Comparison of ENCODE assay signal across 12 cellular contexts in the genomic region with DNA sequence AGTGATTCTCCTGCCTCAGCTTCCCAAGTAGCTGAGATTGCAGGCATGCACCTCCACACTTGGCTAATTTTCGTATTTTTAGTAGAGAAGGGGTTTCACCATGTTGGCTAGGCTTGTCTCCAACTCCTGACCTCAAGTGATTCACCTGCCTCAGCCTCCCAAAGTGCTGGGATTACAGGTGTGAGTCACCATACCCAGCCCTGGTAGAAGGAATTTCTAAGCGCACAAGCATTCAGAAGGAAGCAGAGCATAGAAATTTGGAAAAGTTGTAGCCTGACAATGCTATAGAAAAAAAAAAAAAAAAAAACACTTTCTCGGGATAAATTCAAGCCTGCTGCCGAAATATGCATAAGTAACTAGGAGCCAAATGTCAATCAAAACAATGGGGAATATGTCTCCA.
"Had no signal": no experiment of that assay in that cellular context is flagged by ENCODE, and none has a peak within 500 bp of the region (broad histone marks: within the 10 kb centered on the region; RNA-seq: fewer than 3 reads in every experiment).

No MANE protein-coding gene starts in this region.

- DNase-seq: erythroblast; heart right ventricle; hypothalamus; kidney glomerular epithelial cell; natural killer cell; right cardiac atrium; stimulated activated CD4-positive, alpha-beta T cell treated with anti-CD3 and anti-CD28 coated beads, Interleukin-2, amount 100 ng/mL, for 48 hours; stimulated activated naive CD4-positive, alpha-beta T cell treated with Interleukin-2 at 50 U/mL for 16 hours; tibial artery; upper lobe of left lung had no signal

- H3K27ac ChIP-seq: heart right ventricle, tibial artery, upper lobe of left lung, vagina had no signal

- H3K27me3 ChIP-seq: heart right ventricle, tibial artery, upper lobe of left lung, vagina had no signal

- ATAC-seq: heart right ventricle, left lobe of liver, natural killer cell, right cardiac atrium had no signal

- H3K4me1 ChIP-seq: heart right ventricle, upper lobe of left lung, vagina had no signal
